13 cellular contexts compared by ENCODE assay signal in the genomic region with DNA sequence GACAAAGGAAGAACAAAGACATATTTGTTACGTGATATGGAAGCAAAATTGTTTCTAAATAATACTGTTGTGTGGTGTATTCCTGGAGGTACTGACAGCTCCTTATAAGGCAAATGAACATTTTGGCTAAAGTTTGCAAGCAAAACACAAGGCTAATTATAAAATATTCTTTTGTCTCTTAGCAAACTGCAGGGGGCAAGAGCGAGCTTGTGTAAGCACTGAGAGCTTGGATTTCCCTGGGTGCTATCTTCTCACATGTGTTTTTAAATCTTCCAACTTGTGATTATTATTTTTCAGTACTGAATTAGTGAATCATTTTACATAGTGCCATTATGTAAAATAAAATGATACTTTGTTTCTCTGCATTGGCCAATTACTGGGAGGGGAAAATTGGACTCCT.
DNase-seq lines count a peak whose midpoint lies in the region; ATAC-seq, FAIRE-seq and TF ChIP-seq lines count a peak whose summit lies in the region.
"Had no signal": no experiment of that assay in that cellular context is flagged by ENCODE, and none has a peak within 500 bp of the region (broad histone marks: within the 10 kb centered on the region; RNA-seq: fewer than 3 reads in every experiment).

No MANE protein-coding gene starts in this region.

- FAIRE-seq in H1 (lab: Jason Lieb, UNC) (no peak), kidney (lab: Jason Lieb, UNC) (no peak)
- FAIRE-seq: A549 had no signal

- H2BK12ac ChIP-seq in H1 (ENCODE audit: low read depth, low read length), result no peak overlapping the region

- H3K79me2 ChIP-seq in H1 (ENCODE audit: control insufficient read depth in 1 of 2, insufficient read depth in 2 of 2, low read length in 2 of 2), result no peaks in the 10 kb centered on the region

- no peak overlapping the region for H3K9ac ChIP-seq in H1 (replicated peaks in 1 of 4; ENCODE audit: extremely low read depth in 1 of 4, low read depth in 3 of 4, low read length in 3 of 4)
- H3K9ac ChIP-seq in kidney (ENCODE audit: low read length in 2 of 2), result no peak overlapping the region

- H3K79me1 ChIP-seq in H1 (ENCODE audit: low read depth, low read length), result no peaks in the 10 kb centered on the region

- TF ChIP-seq RAD21 in H1 (IDR thresholded peaks at IDR 0.05 in 1 of 2, conservative IDR thresholded peaks at IDR 0.05 in 1 of 2; ENCODE audit: low read depth in 2 of 2, low read length in 2 of 2), result peak; percentile 24 to 33; a peak in 3 of 4 replicates

- TF ChIP-seq POLR2A in H1 (IDR thresholded peaks at IDR 0.05; ENCODE audit: control extremely low read depth in 1 of 2, low read depth in 2 of 2, low read length in 2 of 2) (no peak), ovary (IDR thresholded peaks at IDR 0.05) (no peak)

- H3K4ac ChIP-seq in H1 (replicated peaks; ENCODE audit: insufficient read length, low read depth, low read length), result no peak overlapping the region

- intact Hi-C loops in sciatic nerve (cut with DNase I) (no loop called here), ovary (cut with DNase I) (no loop called here), kidney (cut with DNase I) (no loop called here)

- no peak for TF ChIP-seq CTCF in H1 (IDR thresholded peaks at IDR 0.05; ENCODE audit: control extremely low read depth in 1 of 3, insufficient read depth in 1 of 3, low read depth in 1 of 3, low read length in 3 of 3)
- TF ChIP-seq CTCF in ovary (IDR thresholded peaks at IDR 0.05), result no peak
- no peak for TF ChIP-seq CTCF in kidney (IDR thresholded peaks at IDR 0.05; ENCODE audit: borderline replicate concordance, extremely low read depth, insufficient read depth)

- CTCF ChIA-PET in H1 (lab: Charles Lee; ENCODE audit: partially characterized antibody), result interaction anchor here (0.6 to 1.7 kb wide), 11 partner anchors 10 to 1308 kb away, joined by 3 to 7 read pairs (median 3); no protein-coding TSS in a partner anchor

- H3K4me3 ChIP-seq in H1 (ENCODE audit: extremely low read depth in 1 of 4, insufficient read depth in 2 of 4, low read depth in 3 of 4, low read length in 4 of 4), result no peak overlapping the region
- no peak overlapping the region for H3K4me3 ChIP-seq in ovary
- no peak overlapping the region for H3K4me3 ChIP-seq in kidney (ENCODE audit: low read length in 2 of 2)
- H3K4me3 ChIP-seq: A549, lung had no signal

- no peaks in the 10 kb centered on the region for H3K23me2 ChIP-seq in H1 (ENCODE audit: low read depth, low read length)

- no peak overlapping the region for H3K56ac ChIP-seq in H1 (replicated peaks; ENCODE audit: insufficient read length, low read depth, low read length)

- POLR2A ChIA-PET in H1 (lab: Charles Lee; ENCODE audit: partially characterized antibody), result no interaction called here

- no peak overlapping the region for H2BK120ac ChIP-seq in H1 (replicated peaks; ENCODE audit: low read depth, low read length)

- H2BK5ac ChIP-seq in H1 (ENCODE audit: low read depth, low read length), result no peak overlapping the region

- TF ChIP-seq EP300 in H1 (IDR thresholded peaks at IDR 0.05; ENCODE audit: borderline replicate concordance in 1 of 2, low read depth in 2 of 2, low read length in 2 of 2), result no peak
- no peak for TF ChIP-seq EP300 in ovary (IDR thresholded peaks at IDR 0.05)

- H3K4me1 ChIP-seq in H1 (replicated peaks in 1 of 4; ENCODE audit: control insufficient read depth in 3 of 4, insufficient read depth in 4 of 4, low read length in 3 of 4) (no peaks in the 10 kb centered on the region), ovary (ENCODE audit: insufficient read depth) (no peaks in the 10 kb centered on the region), kidney (ENCODE audit: control insufficient read depth in 1 of 2, insufficient read depth in 1 of 2, low read depth in 1 of 2, low read length in 2 of 2) (no peaks in the 10 kb centered on the region)
- H3K4me1 ChIP-seq: A549 had no signal

- H2BK20ac ChIP-seq in H1 (ENCODE audit: low read length), result no peak overlapping the region

- H3K27ac ChIP-seq in H1 (ENCODE audit: low read depth, low read length) (no peak overlapping the region), ovary (no peak overlapping the region), kidney (ENCODE audit: low read depth in 2 of 2, low read length in 2 of 2) (no peak overlapping the region)
- H3K27ac ChIP-seq: A549 had no signal

- H3K27me3 ChIP-seq in H1 (replicated peaks in 1 of 4; ENCODE audit: control insufficient read depth in 3 of 4, extremely low read depth in 1 of 4, insufficient read depth in 3 of 4, low read length in 3 of 4) (no peaks in the 10 kb centered on the region), ovary (no peaks in the 10 kb centered on the region)

- no peaks in the 10 kb centered on the region for H4K20me1 ChIP-seq in H1 (replicated peaks in 1 of 2; ENCODE audit: control insufficient read depth in 1 of 2, insufficient read depth in 2 of 2, low read length in 2 of 2)

- H3K36me3 ChIP-seq in H1 (ENCODE audit: control insufficient read depth in 2 of 4, insufficient read depth in 4 of 4, low read length in 3 of 4) (no peaks in the 10 kb centered on the region), ovary (no peaks in the 10 kb centered on the region), kidney (ENCODE audit: control insufficient read depth in 1 of 2, insufficient read depth in 2 of 2, low read length in 2 of 2) (no peaks in the 10 kb centered on the region)

- 80% methylated on average over 2 of the region's 2 CpGs; no CpG with 5 or more reads in 1 of the 2 experiments for WGBS in H1 (ENCODE audit: extremely low coverage in 1 of 2, insufficient coverage in 1 of 2, insufficient read length in 1 of 2, insufficient replicate concordance in 2 of 2, low coverage in 1 of 2, low lambda C conversion rate in 2 of 2, missing lambda C conversion rate in 1 of 2), 2 experiments
- WGBS in ovary, 3 donors, result 34 to 41% (median 40%) methylated on average over 2 of the region's 2 CpGs

- no peak overlapping the region for H3K14ac ChIP-seq in H1 (ENCODE audit: insufficient read length)

- no peak overlapping the region for H2AFZ ChIP-seq in H1 (ENCODE audit: low read length)

- DNase-seq in NCI-H1105 treated with DMSO at 0.1 percent for 48 hours (lab: John Stamatoyannopoulos, UW), result peak; percentile 17
- no peak for DNase-seq in NCI-H1105 (lab: John Stamatoyannopoulos, UW)
- peak; percentile 35 for DNase-seq in NCI-H2171 treated with DMSO at 0.1 percent for 48 hours (lab: John Stamatoyannopoulos, UW)
- DNase-seq in H1 (ENCODE audit: low read depth in 1 of 2, low spot score in 2 of 2), result no peak
- no peak for DNase-seq in sciatic nerve (ENCODE audit: low spot score)
- no peak for DNase-seq in ovary
- no peak for DNase-seq in kidney
- DNase-seq: activated naive CD8-positive, alpha-beta T cell treated with anti-CD3 and anti-CD28 coated beads, Interleukin-2, amount 10 ng/mL, durations not matched to agents 7 days and 5 days; COR-L47; NCI-H1092 had no signal

- no peak overlapping the region for H2AK5ac ChIP-seq in H1 (ENCODE audit: low read depth, low read length)

- no peak overlapping the region for H3K23ac ChIP-seq in H1 (ENCODE audit: insufficient read length)

- H4K5ac ChIP-seq in H1 (ENCODE audit: insufficient read length, low read depth, low read length), result no peak overlapping the region

- no peak overlapping the region for H3K4me2 ChIP-seq in H1 (ENCODE audit: insufficient read depth in 1 of 2, low read depth in 2 of 2, low read length in 2 of 2)
- H3K4me2 ChIP-seq: A549 had no signal

- no peak overlapping the region for H4K91ac ChIP-seq in H1 (replicated peaks; ENCODE audit: insufficient read length, low read length)

- H2BK15ac ChIP-seq in H1 (ENCODE audit: low read length), result no peak overlapping the region

- ATAC-seq in sciatic nerve, result peak; percentile 51
- no peak for ATAC-seq in HG03025 (IDR thresholded peaks at IDR 0.05; ENCODE audit: low FRiP score, unreplicated experiment)
- ATAC-seq: A549 had no signal

- H4K8ac ChIP-seq in H1 (ENCODE audit: extremely low read depth, insufficient read depth, low read length), result no peak overlapping the region

- no peak overlapping the region for H3K18ac ChIP-seq in H1 (ENCODE audit: extremely low read depth, low read length)

- H3K9me3 ChIP-seq in H1 (ENCODE audit: insufficient read depth in 2 of 2, low read depth in 1 of 2, low read length in 1 of 2) (no peaks in the 10 kb centered on the region), ovary (no peaks in the 10 kb centered on the region), kidney (ENCODE audit: control insufficient read depth in 1 of 2, low read length in 2 of 2) (no peaks in the 10 kb centered on the region)
- H3K9me3 ChIP-seq: A549 had no signal

TF ChIP-seq in H1, 55 proteins besides CTCF, POLR2A, EP300 and RAD21 (continues in another document):
- TF ChIP-seq NRF1 (IDR thresholded peaks at IDR 0.05; ENCODE audit: low read depth, low read length) (no peak), TBP (IDR thresholded peaks at IDR 0.05; ENCODE audit: low read depth, low read length) (no peak), KDM4A (IDR thresholded peaks at IDR 0.05; ENCODE audit: low read depth, low read length, severe bottlenecking) (no peak), ZNF274 (IDR thresholded peaks at IDR 0.05; ENCODE audit: borderline replicate concordance, extremely low read depth, low read length) (no peak), CBX5 (IDR thresholded peaks at IDR 0.05; ENCODE audit: low read depth, low read length) (no peak), POU5F1 (IDR thresholded peaks at IDR 0.05; ENCODE audit: low read depth, low read length) (no peak), TAF7 (optimal IDR thresholded peaks at IDR 0.05; ENCODE audit: borderline replicate concordance, low read depth, low read length) (no peak), POLR2AphosphoS5 (IDR thresholded peaks at IDR 0.05; ENCODE audit: low read depth, low read length) (no peak)
- TF ChIP-seq, protein P1, sequence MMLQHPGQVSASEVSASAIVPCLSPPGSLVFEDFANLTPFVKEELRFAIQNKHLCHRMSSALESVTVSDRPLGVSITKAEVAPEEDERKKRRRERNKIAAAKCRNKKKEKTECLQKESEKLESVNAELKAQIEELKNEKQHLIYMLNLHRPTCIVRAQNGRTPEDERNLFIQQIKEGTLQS (IDR thresholded peaks at IDR 0.05; ENCODE audit: insufficient read depth, low read depth, low read length), result no peak
- TF ChIP-seq, protein P2, sequence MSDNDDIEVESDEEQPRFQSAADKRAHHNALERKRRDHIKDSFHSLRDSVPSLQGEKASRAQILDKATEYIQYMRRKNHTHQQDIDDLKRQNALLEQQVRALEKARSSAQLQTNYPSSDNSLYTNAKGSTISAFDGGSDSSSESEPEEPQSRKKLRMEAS (IDR thresholded peaks at IDR 0.05), result no peak
- TF ChIP-seq, protein P3, sequence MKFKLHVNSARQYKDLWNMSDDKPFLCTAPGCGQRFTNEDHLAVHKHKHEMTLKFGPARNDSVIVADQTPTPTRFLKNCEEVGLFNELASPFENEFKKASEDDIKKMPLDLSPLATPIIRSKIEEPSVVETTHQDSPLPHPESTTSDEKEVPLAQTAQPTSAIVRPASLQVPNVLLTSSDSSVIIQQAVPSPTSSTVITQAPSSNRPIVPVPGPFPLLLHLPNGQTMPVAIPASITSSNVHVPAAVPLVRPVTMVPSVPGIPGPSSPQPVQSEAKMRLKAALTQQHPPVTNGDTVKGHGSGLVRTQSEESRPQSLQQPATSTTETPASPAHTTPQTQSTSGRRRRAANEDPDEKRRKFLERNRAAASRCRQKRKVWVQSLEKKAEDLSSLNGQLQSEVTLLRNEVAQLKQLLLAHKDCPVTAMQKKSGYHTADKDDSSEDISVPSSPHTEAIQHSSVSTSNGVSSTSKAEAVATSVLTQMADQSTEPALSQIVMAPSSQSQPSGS (IDR thresholded peaks at IDR 0.05; ENCODE audit: low read length), result no peak

Comparison
In these comparisons a context has a peak if more than half of its experiments do, and no peak if none do; other contexts are left out.
1. DNase-seq: peak in NCI-H1105 treated with DMSO at 0.1 percent for 48 hours (single experiment) and NCI-H2171 treated with DMSO at 0.1 percent for 48 hours (single experiment); none in NCI-H1105 (single experiment), H1 (0 of 2), sciatic nerve (single experiment), ovary (0 of 5) and kidney (single experiment).